In the genomic region with DNA sequence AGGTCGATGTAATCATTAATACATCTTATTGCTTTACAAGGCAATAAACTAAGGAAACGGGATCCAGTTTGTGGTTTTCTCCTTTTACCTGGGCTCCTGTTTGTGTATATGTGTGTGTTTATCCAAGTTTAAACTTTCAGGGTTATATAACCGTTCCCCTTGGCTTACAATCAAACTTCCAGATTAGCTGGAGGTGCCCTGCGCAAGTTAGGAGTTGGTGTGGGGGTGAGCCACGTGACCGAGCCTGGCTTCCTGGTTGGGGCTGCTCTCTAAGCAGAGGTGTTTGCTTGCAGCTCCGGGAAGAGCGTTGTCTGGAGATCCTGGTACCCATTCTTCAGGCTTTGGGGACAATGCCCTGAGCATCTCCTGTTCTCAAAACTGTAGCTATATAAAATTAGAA, we compare ENCODE assay signal across 19 cellular contexts.
DNase-seq lines count a peak whose midpoint lies in the region; ATAC-seq and TF ChIP-seq lines count a peak whose summit lies in the region.
"Had no signal": no experiment of that assay in that cellular context is flagged by ENCODE, and none has a peak within 500 bp of the region (broad histone marks: within the 10 kb centered on the region; RNA-seq: fewer than 3 reads in every experiment).

No MANE protein-coding gene starts in this region.

- WGBS in thyroid gland, 2 donors: 48 to 61% methylated on average over 8 of the region's 8 CpGs

- no peak for ATAC-seq in activated CD8-positive, alpha-beta memory T cell treated with anti-CD3 and anti-CD28 coated beads, Interleukin-2, amount 10 ng/mL, durations not matched to agents 7 days and 5 days

- no peak for TF ChIP-seq CTCF in Peyer's patch (IDR thresholded peaks at IDR 0.05)
- TF ChIP-seq CTCF in colonic mucosa (IDR thresholded peaks at IDR 0.05): no peak
- TF ChIP-seq CTCF in neural progenitor cell (IDR thresholded peaks at IDR 0.05): no peak
- TF ChIP-seq CTCF in thyroid gland (IDR thresholded peaks at IDR 0.05): no peak

- H3K4me2 ChIP-seq in neural progenitor cell: no peak overlapping the region

- H3K4me3 ChIP-seq in Peyer's patch: peak overlapping the region in 1 of 4 donors; percentile 38
- H3K4me3 ChIP-seq in colonic mucosa: no peak overlapping the region
- H3K4me3 ChIP-seq in neural progenitor cell: no peak overlapping the region
- H3K4me3 ChIP-seq in thyroid gland (replicated peaks in 1 of 3): no peak overlapping the region
- no peak overlapping the region for H3K4me3 ChIP-seq in effector memory CD4-positive, alpha-beta T cell (ENCODE audit: insufficient read depth, low read depth, low read length, poor library complexity, severe bottlenecking)

- H3K36me3 ChIP-seq in Peyer's patch (no peaks in the 10 kb centered on the region), colonic mucosa (no peaks in the 10 kb centered on the region), neural progenitor cell (no peaks in the 10 kb centered on the region), thyroid gland (no peaks in the 10 kb centered on the region)
- H3K36me3 ChIP-seq in effector memory CD4-positive, alpha-beta T cell (ENCODE audit: control insufficient read depth, insufficient read depth, low read length): no peaks in the 10 kb centered on the region
- H3K36me3 ChIP-seq: BE2C had no signal

- peak overlapping the region; percentile 99 for H2AFZ ChIP-seq in neural progenitor cell (replicated peaks)

- no peak for TF ChIP-seq POLR2A in Peyer's patch (IDR thresholded peaks at IDR 0.05)
- TF ChIP-seq POLR2A in thyroid gland (IDR thresholded peaks at IDR 0.05): no peak

- no peak overlapping the region for H3K27ac Mint-ChIP-seq in neural progenitor cell
- no peak overlapping the region for H3K27ac Mint-ChIP-seq in activated CD8-positive, alpha-beta memory T cell treated with anti-CD3 and anti-CD28 coated beads, Interleukin-2, amount 10 ng/mL, durations not matched to agents 7 days and 5 days
- H3K27ac Mint-ChIP-seq: H9, HFFc6 had no signal

- no peak overlapping the region for H3K9ac ChIP-seq in colonic mucosa (ENCODE audit: low read depth in 2 of 2, low read length in 2 of 2)
- H3K9ac ChIP-seq in neural progenitor cell: no peak overlapping the region

- intact Hi-C loops in colonic mucosa (cut with DNase I): no loop called here
- intact Hi-C loops in thyroid gland (cut with DNase I): no loop called here

- H3K4me1 ChIP-seq in Peyer's patch (peaks cover 0 to 27% (median 0%) of the 10 kb centered on the region in 4 donors), colonic mucosa (peaks cover 4% of the 10 kb centered on the region), neural progenitor cell (peaks cover 22% of the 10 kb centered on the region), thyroid gland (peaks cover 11 to 24% of the 10 kb centered on the region in 2 donors)
- no peaks in the 10 kb centered on the region for H3K4me1 ChIP-seq in effector memory CD4-positive, alpha-beta T cell (ENCODE audit: control insufficient read depth, insufficient read depth, low read length, poor library complexity, severe bottlenecking)
- H3K4me1 ChIP-seq: BE2C had no signal

- H3K27ac ChIP-seq in Peyer's patch (peak overlapping the region in 3 of 4 donors; percentile 52 to 88 (median 82)), colonic mucosa (no peak overlapping the region), neural progenitor cell (no peak overlapping the region), thyroid gland (peak overlapping the region; percentile 41 to 54 (median 43))
- H3K27ac ChIP-seq in effector memory CD4-positive, alpha-beta T cell (ENCODE audit: insufficient read depth, low read length, poor library complexity, severe bottlenecking): no peak overlapping the region

- H3K9me3 ChIP-seq in Peyer's patch (no peaks in the 10 kb centered on the region), colonic mucosa (no peaks in the 10 kb centered on the region), neural progenitor cell (ENCODE audit: low read depth) (no peaks in the 10 kb centered on the region), thyroid gland (no peaks in the 10 kb centered on the region)
- no peaks in the 10 kb centered on the region for H3K9me3 ChIP-seq in effector memory CD4-positive, alpha-beta T cell (ENCODE audit: control insufficient read depth, low read length)
- H3K9me3 ChIP-seq: BE2C had no signal

- no peaks in the 10 kb centered on the region for H3K9me3 Mint-ChIP-seq in neural progenitor cell
- no peaks in the 10 kb centered on the region for H3K9me3 Mint-ChIP-seq in activated CD8-positive, alpha-beta memory T cell treated with anti-CD3 and anti-CD28 coated beads, Interleukin-2, amount 10 ng/mL, durations not matched to agents 7 days and 5 days (ENCODE audit: low read depth)
- H3K9me3 Mint-ChIP-seq: H9, HFFc6 had no signal

- DNase-seq in Peyer's patch: peak in 2 of 3 donors; percentile 78 to 79
- peak; percentile 83 for DNase-seq in colonic mucosa
- DNase-seq in neural progenitor cell (ENCODE audit: low spot score): no peak
- peak; percentile 55 to 60 for DNase-seq in thyroid gland
- no peak for DNase-seq in activated CD8-positive, alpha-beta memory T cell treated with anti-CD3 and anti-CD28 coated beads, Interleukin-2, amount 10 ng/mL, durations not matched to agents 7 days and 5 days
- DNase-seq in COR-L47 (lab: John Stamatoyannopoulos, UW): no peak
- DNase-seq in effector memory CD4-positive, alpha-beta T cell: no peak
- DNase-seq in NOMO-1 treated with dmso at 0.1 percent for 144 hours (lab: John Stamatoyannopoulos, UW; ENCODE audit: unreplicated experiment): no peak
- DNase-seq: BE2C, EL, GF-D8, HFFc6, NCI-H1092 treated with DMSO at 0.1 percent for 48 hours, NCI-H1436 treated with DMSO at 0.1 percent for 48 hours, NCI-H2029, NCI-H2227 treated with DMSO at 0.1 percent for 48 hours, NCI-H510A, NCI-H748 treated with DMSO at 0.1 percent for 48 hours had no signal

- no peak overlapping the region for H3K4me3 Mint-ChIP-seq in neural progenitor cell
- no peak overlapping the region for H3K4me3 Mint-ChIP-seq in activated CD8-positive, alpha-beta memory T cell treated with anti-CD3 and anti-CD28 coated beads, Interleukin-2, amount 10 ng/mL, durations not matched to agents 7 days and 5 days
- H3K4me3 Mint-ChIP-seq: H9, HFFc6 had no signal

- H3K27me3 Mint-ChIP-seq in neural progenitor cell (ENCODE audit: insufficient read depth, low read depth): peaks cover 9% of the 10 kb centered on the region
- peaks cover 9% of the 10 kb centered on the region for H3K27me3 Mint-ChIP-seq in activated CD8-positive, alpha-beta memory T cell treated with anti-CD3 and anti-CD28 coated beads, Interleukin-2, amount 10 ng/mL, durations not matched to agents 7 days and 5 days

- no peaks in the 10 kb centered on the region for H3K79me2 ChIP-seq in neural progenitor cell (ENCODE audit: low read depth)

- H3K4me1 Mint-ChIP-seq in neural progenitor cell: peaks cover 14% of the 10 kb centered on the region
- no peaks in the 10 kb centered on the region for H3K4me1 Mint-ChIP-seq in activated CD8-positive, alpha-beta memory T cell treated with anti-CD3 and anti-CD28 coated beads, Interleukin-2, amount 10 ng/mL, durations not matched to agents 7 days and 5 days

- H3K27me3 ChIP-seq in Peyer's patch (no peaks in the 10 kb centered on the region), colonic mucosa (no peaks in the 10 kb centered on the region), neural progenitor cell (no peaks in the 10 kb centered on the region), thyroid gland (no peaks in the 10 kb centered on the region)
- H3K27me3 ChIP-seq in effector memory CD4-positive, alpha-beta T cell (replicated peaks; ENCODE audit: control insufficient read depth, insufficient read depth, low read length, poor library complexity, severe bottlenecking): no peaks in the 10 kb centered on the region
- H3K27me3 ChIP-seq: BE2C had no signal

- no peaks in the 10 kb centered on the region for H4K20me1 ChIP-seq in neural progenitor cell (ENCODE audit: low read depth)

- CTCF ChIA-PET in activated CD8-positive, alpha-beta memory T cell treated with anti-CD3 and anti-CD28 coated beads, Interleukin-2, amount 10 ng/mL, durations not matched to agents 7 days and 5 days (lab: Charles Lee): no interaction called here

- H3F3A ChIP-seq in neural progenitor cell (ENCODE audit: low read depth): no peaks in the 10 kb centered on the region

- H3K36me3 Mint-ChIP-seq in neural progenitor cell: no peaks in the 10 kb centered on the region
- no peaks in the 10 kb centered on the region for H3K36me3 Mint-ChIP-seq in activated CD8-positive, alpha-beta memory T cell treated with anti-CD3 and anti-CD28 coated beads, Interleukin-2, amount 10 ng/mL, durations not matched to agents 7 days and 5 days

Comparison
In these comparisons a context has a peak if more than half of its experiments do, and no peak if none do; other contexts are left out.
1. DNase-seq: peak in Peyer's patch (2 of 3), colonic mucosa (single experiment) and thyroid gland (2 of 2); none in neural progenitor cell (single experiment), activated CD8-positive, alpha-beta memory T cell treated with anti-CD3 and anti-CD28 coated beads, Interleukin-2, amount 10 ng/mL, durations not matched to agents 7 days and 5 days (single experiment), COR-L47 (single experiment), effector memory CD4-positive, alpha-beta T cell (0 of 3) and NOMO-1 treated with dmso at 0.1 percent for 144 hours (single experiment).
2. H3K27ac ChIP-seq: peak in Peyer's patch (3 of 4) and thyroid gland (3 of 3); none in colonic mucosa (single experiment), neural progenitor cell (single experiment) and effector memory CD4-positive, alpha-beta T cell (single experiment).